8 cellular contexts compared by ENCODE assay signal in genomic region chr16:69123894-69124293, GRCh38. TPM values are rescaled to one million over a fixed set of nuclear protein-coding genes. Genes with fewer than 3 reads are reported as not detected.
DNase-seq lines count a peak whose midpoint lies in the region; ATAC-seq and TF ChIP-seq lines count a peak whose summit lies in the region.

No MANE protein-coding gene starts in this region.

- DNase-seq in Right ventricle myocardium superior (no peak), cardiac septum (ENCODE audit: low spot score) (no peak), NCI-H2227 (lab: John Stamatoyannopoulos, UW; ENCODE audit: unreplicated experiment) (peak; percentile 78), coronary artery (ENCODE audit: low spot score) (no peak), medulla oblongata (ENCODE audit: extremely low spot score) (peak; percentile 77)
- DNase-seq in activated CD4-positive, CD25-positive, alpha-beta regulatory T cell (lab: John Stamatoyannopoulos, UW) = peak; percentile 14 to 50 (median 35)
- peak; percentile 15 to 77 (median 60) for DNase-seq in stimulated activated naive CD4-positive, alpha-beta T cell (lab: John Stamatoyannopoulos, UW)

- no peak overlapping the region for H3K4me3 ChIP-seq in coronary artery

- peak; percentile 61 for ATAC-seq in Right ventricle myocardium superior (ENCODE audit: poor library complexity)
- no peak for ATAC-seq in HG02973 (IDR thresholded peaks at IDR 0.05; ENCODE audit: unreplicated experiment)

- peak; percentile 58 for TF ChIP-seq CTCF in coronary artery (IDR thresholded peaks at IDR 0.05)

- H3K27ac ChIP-seq in coronary artery = no peak overlapping the region

- intact Hi-C loops in Right ventricle myocardium superior (cut with DNase I) (loop anchor here (5.0 to 10.0 kb wide), 2 partner anchors 222 to 599 kb away; no protein-coding TSS in a partner anchor), cardiac septum (cut with DNase I) (loop anchor here (2.0 to 10.0 kb wide), 2 partner anchors 221 to 589 kb away; partner anchors contain the start of gene ZFP90)

RNA-seq across cellular contexts. Expression of gene CHTF8, which starts 8.5 kb away (rescaled TPM):
- total RNA-seq in Right ventricle myocardium superior = 52.5 TPM
- total RNA-seq in cardiac septum = 43.2 TPM

RNA-seq across cellular contexts. Expression of gene UTP4, which starts 8.6 kb away (rescaled TPM):
- total RNA-seq in Right ventricle myocardium superior (24.1 TPM), cardiac septum (25.6 TPM)

RNA-seq across cellular contexts. Expression of gene HAS3, which starts 18.4 kb away (rescaled TPM):
- total RNA-seq in Right ventricle myocardium superior (0.19 TPM), cardiac septum (0.38 TPM)

Comparison
In these comparisons a context has a peak if more than half of its experiments do, and no peak if none do; other contexts are left out.
1. DNase-seq: peak in NCI-H2227 (single experiment), activated CD4-positive, CD25-positive, alpha-beta regulatory T cell (4 of 4), medulla oblongata (single experiment) and stimulated activated naive CD4-positive, alpha-beta T cell (6 of 6); none in Right ventricle myocardium superior (single experiment), cardiac septum (single experiment) and coronary artery (single experiment).